In the genomic region with DNA sequence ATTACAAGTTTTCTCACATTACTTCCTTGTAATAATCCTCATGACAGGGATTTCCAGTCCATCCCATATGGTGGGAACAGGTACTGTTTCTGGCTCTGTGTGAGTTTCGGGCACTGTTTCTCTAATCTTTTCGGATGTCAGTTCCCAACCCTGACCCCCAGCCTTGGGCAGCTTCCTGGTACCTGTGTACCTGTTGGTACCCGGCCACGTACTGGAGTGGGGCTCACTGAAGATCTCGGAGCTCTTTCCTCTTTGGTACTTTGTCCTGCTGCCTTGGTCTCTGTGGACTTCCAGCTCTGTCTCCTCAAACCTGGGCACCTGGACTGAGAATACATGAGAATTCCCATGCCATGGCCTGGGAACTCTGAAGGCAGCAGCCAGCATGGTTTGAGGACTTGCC, we compare ENCODE assay signal across 22 cellular contexts.
"Had no signal": no experiment of that assay in that cellular context is flagged by ENCODE, and none has a peak within 500 bp of the region (broad histone marks: within the 10 kb centered on the region; RNA-seq: fewer than 3 reads in every experiment).

No MANE protein-coding gene starts in this region.

- H3K27ac ChIP-seq: colonic mucosa, esophagus squamous epithelium, heart right ventricle, neutrophil, pancreas, right lobe of liver, stomach, thyroid gland, upper lobe of left lung had no signal

- H3K4me3 ChIP-seq: colonic mucosa, esophagus squamous epithelium, heart right ventricle, lung, mucosa of descending colon, pancreas, right lobe of liver, stomach, thyroid gland, upper lobe of left lung had no signal

- H3K27me3 ChIP-seq: colonic mucosa, esophagus squamous epithelium, heart right ventricle, neutrophil, pancreas, right lobe of liver, stomach, thyroid gland, upper lobe of left lung had no signal

- H3K36me3 ChIP-seq: colonic mucosa, heart right ventricle, neutrophil, pancreas, thyroid gland, upper lobe of left lung had no signal

- DNase-seq: colonic mucosa; effector memory CD8-positive, alpha-beta T cell; erythroblast; esophagus squamous epithelium; foreskin melanocyte; glutamatergic neuron; heart right ventricle; hippocampal formation; mucosa of descending colon; naive B cell; pancreas; right lobe of liver; small intestine; stimulated activated CD4-positive, alpha-beta T cell treated with anti-CD3 and anti-CD28 coated beads, Interleukin-15, amount 100 ng/mL, for 24 hours; stimulated activated CD4-positive, alpha-beta T cell treated with anti-CD3 and anti-CD28 coated beads, Interleukin-2, amount 100 ng/mL, for 48 hours; stimulated activated naive CD4-positive, alpha-beta T cell treated with Interleukin-2 at 50 U/mL for 16 hours; stomach; thyroid gland; upper lobe of left lung had no signal

- H3K9me3 ChIP-seq: colonic mucosa, esophagus squamous epithelium, heart right ventricle, mucosa of descending colon, neutrophil, pancreas, right lobe of liver, stomach, thyroid gland, upper lobe of left lung had no signal

- H3K4me1 ChIP-seq: colonic mucosa had no signal

- ATAC-seq: effector memory CD8-positive, alpha-beta T cell; heart right ventricle; mucosa of descending colon; natural killer cell treated with Interleukin-12 subunit alpha and Interleukin-12 subunit beta and Interleukin-15 and Interleukin-18, amount 100 ng/mL, for 72 hours; pancreas; right lobe of liver had no signal
